In the genomic region with DNA sequence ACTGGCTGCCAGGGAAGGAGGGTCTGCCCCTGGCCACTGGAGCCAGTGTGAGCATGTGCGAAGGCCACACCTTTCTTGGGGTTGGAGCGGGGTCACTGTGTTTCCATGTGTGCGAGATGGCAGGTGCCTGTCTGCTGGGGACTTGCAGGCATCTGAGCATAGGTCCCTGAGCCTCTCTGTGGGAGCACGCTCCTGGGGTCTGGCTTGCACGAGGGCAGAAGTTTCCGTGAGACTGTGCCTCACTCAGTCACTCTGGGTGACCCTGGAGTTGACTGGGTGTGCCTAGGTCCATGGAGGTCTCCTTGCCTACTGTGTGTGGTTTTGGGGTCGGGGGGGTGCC, we compare ENCODE assay signal across 18 cellular contexts. TPM values are rescaled to one million over a fixed set of nuclear protein-coding genes. Genes with fewer than 3 reads are reported as not detected.
DNase-seq lines count a peak whose midpoint lies in the region; ATAC-seq and TF ChIP-seq lines count a peak whose summit lies in the region.
"Had no signal": no experiment of that assay in that cellular context is flagged by ENCODE, and none has a peak within 500 bp of the region (broad histone marks: within the 10 kb centered on the region; RNA-seq: fewer than 3 reads in every experiment).

No MANE protein-coding gene starts in this region.

- H3K9ac ChIP-seq in HCT116 (ENCODE audit: low read length) (no peak overlapping the region), mesendoderm (ENCODE audit: low read length) (no peak overlapping the region)

- H3K79me2 ChIP-seq in HCT116 (ENCODE audit: insufficient read depth, low read length): peaks cover 93% of the 10 kb centered on the region
- peaks cover 14% of the 10 kb centered on the region for H3K79me2 ChIP-seq in mesendoderm (ENCODE audit: control insufficient read depth, insufficient read depth, low read length)

- H3K9me3 Mint-ChIP-seq in MCF 10A (ENCODE audit: unreplicated experiment): no peaks in the 10 kb centered on the region
- no peaks in the 10 kb centered on the region for H3K9me3 Mint-ChIP-seq in activated naive CD4-positive, alpha-beta T cell treated with anti-CD3 and anti-CD28 coated beads, Interleukin-2, amount 10 ng/mL, durations not matched to agents 7 days and 5 days
- H3K9me3 Mint-ChIP-seq: activated B cell treated with CpG ODN at 0.5 μM for 24 hours; CD4-positive, CD25-positive, alpha-beta regulatory T cell; naive thymus-derived CD8-positive, alpha-beta T cell had no signal

- H3K4ac ChIP-seq in mesendoderm (ENCODE audit: low read depth, low read length): no peak overlapping the region

- no peak for TF ChIP-seq RAD21 in HCT116 (IDR thresholded peaks at IDR 0.05; ENCODE audit: low read depth)

- H3K23ac ChIP-seq in mesendoderm (ENCODE audit: low read length): no peak overlapping the region

- ATAC-seq in HCT116 (no peak), thoracic aorta (ENCODE audit: insufficient number of reproducible peaks, low FRiP score, low read depth) (no peak), HG03565 (IDR thresholded peaks at IDR 0.05; ENCODE audit: unreplicated experiment) (no peak), GM21786 (IDR thresholded peaks at IDR 0.05; ENCODE audit: unreplicated experiment) (no peak)
- ATAC-seq: left ventricle myocardium superior; naive thymus-derived CD8-positive, alpha-beta T cell had no signal

- no peaks in the 10 kb centered on the region for H3K27me3 Mint-ChIP-seq in MCF 10A (ENCODE audit: insufficient read depth, unreplicated experiment)
- H3K27me3 Mint-ChIP-seq in activated naive CD4-positive, alpha-beta T cell treated with anti-CD3 and anti-CD28 coated beads, Interleukin-2, amount 10 ng/mL, durations not matched to agents 7 days and 5 days: no peaks in the 10 kb centered on the region
- H3K27me3 Mint-ChIP-seq: activated B cell treated with CpG ODN at 0.5 μM for 24 hours; naive thymus-derived CD8-positive, alpha-beta T cell had no signal

- no CpG with 5 or more reads among the region's 7 CpGs for WGBS in mesendoderm (ENCODE audit: extremely low coverage, insufficient coverage, low lambda C conversion rate)

- H2AFZ ChIP-seq in HCT116 (ENCODE audit: low read depth, low read length, poor library complexity, severe bottlenecking): no peak overlapping the region

- H3K4me3 ChIP-seq in HCT116 (replicated peaks in 1 of 2; ENCODE audit: low read depth in 1 of 2, low read length in 2 of 2): no peak overlapping the region
- H3K4me3 ChIP-seq in mesendoderm (ENCODE audit: low read length): no peak overlapping the region
- peak overlapping the region; percentile 42 for H3K4me3 ChIP-seq in thoracic aorta
- H3K4me3 ChIP-seq: uterus had no signal

- H2BK15ac ChIP-seq in mesendoderm (replicated peaks; ENCODE audit: low read depth): no peak overlapping the region

- H4K20me1 ChIP-seq in HCT116 (ENCODE audit: insufficient read depth): no peaks in the 10 kb centered on the region

- no peak overlapping the region for H2BK120ac ChIP-seq in mesendoderm (ENCODE audit: low read depth, low read length)

- BruUV-seq in HCT116 (replicated peaks; lab: Mats Ljungman, UMichigan): no TSS peak
- no TSS peak for BruUV-seq in MCF 10A (replicated peaks; lab: Mats Ljungman, UMichigan)

- no peak for TF ChIP-seq CTCF in HCT116 (IDR thresholded peaks at IDR 0.05 in 2 of 3, conservative IDR thresholded peaks at IDR 0.05 in 1 of 3; ENCODE audit: borderline replicate concordance in 1 of 3, insufficient read depth in 1 of 3, low read depth in 2 of 3, low read length in 2 of 3)
- TF ChIP-seq CTCF in MCF 10A (IDR thresholded peaks at IDR 0.05; ENCODE audit: unreplicated experiment): no peak
- TF ChIP-seq CTCF in thoracic aorta (IDR thresholded peaks at IDR 0.05): no peak

- peaks cover 29% of the 10 kb centered on the region for H3K79me1 ChIP-seq in mesendoderm (ENCODE audit: low read length)

- H4K8ac ChIP-seq in mesendoderm (ENCODE audit: low read depth, low read length): no peak overlapping the region

- H3K27me3 ChIP-seq in HCT116 (ENCODE audit: insufficient read depth, low read length) (no peaks in the 10 kb centered on the region), mesendoderm (ENCODE audit: insufficient read depth, low read length, poor library complexity) (no peaks in the 10 kb centered on the region), thoracic aorta (replicated peaks; ENCODE audit: insufficient read depth) (no peaks in the 10 kb centered on the region)
- H3K27me3 ChIP-seq: ascending aorta, uterus had no signal

- no peak overlapping the region for H2BK5ac ChIP-seq in mesendoderm (ENCODE audit: low read length)

- H3K27ac Mint-ChIP-seq in MCF 10A (ENCODE audit: low read depth, unreplicated experiment): no peak overlapping the region
- H3K27ac Mint-ChIP-seq in activated naive CD4-positive, alpha-beta T cell treated with anti-CD3 and anti-CD28 coated beads, Interleukin-2, amount 10 ng/mL, durations not matched to agents 7 days and 5 days: no peak overlapping the region
- H3K27ac Mint-ChIP-seq: activated B cell treated with CpG ODN at 0.5 μM for 24 hours had no signal

- peak overlapping the region; percentile 23 for H3K4me3 Mint-ChIP-seq in MCF 10A (ENCODE audit: unreplicated experiment)
- H3K4me3 Mint-ChIP-seq in activated naive CD4-positive, alpha-beta T cell treated with anti-CD3 and anti-CD28 coated beads, Interleukin-2, amount 10 ng/mL, durations not matched to agents 7 days and 5 days: no peak overlapping the region
- H3K4me3 Mint-ChIP-seq: activated B cell treated with CpG ODN at 0.5 μM for 24 hours; CD4-positive, CD25-positive, alpha-beta regulatory T cell had no signal

- H3K56ac ChIP-seq in mesendoderm (ENCODE audit: low read length): peak overlapping the region; percentile 10

- H3K9me3 ChIP-seq in HCT116 (ENCODE audit: control insufficient read depth in 1 of 2, insufficient read depth in 1 of 2, low read depth in 1 of 2, low read length in 2 of 2): no peaks in the 10 kb centered on the region
- no peaks in the 10 kb centered on the region for H3K9me3 ChIP-seq in thoracic aorta
- H3K9me3 ChIP-seq: ascending aorta, uterus had no signal

- peaks cover 51% of the 10 kb centered on the region for H3K4me1 Mint-ChIP-seq in MCF 10A (ENCODE audit: insufficient read depth, unreplicated experiment)
- peaks cover 19% of the 10 kb centered on the region for H3K4me1 Mint-ChIP-seq in activated naive CD4-positive, alpha-beta T cell treated with anti-CD3 and anti-CD28 coated beads, Interleukin-2, amount 10 ng/mL, durations not matched to agents 7 days and 5 days

- RAD21 ChIA-PET in HCT116 (lab: Charles Lee; ENCODE audit: low non-redundant PET in 1 of 2, low total read pairs in 2 of 2, uncharacterized antibody in 2 of 2, unreplicated experiment in 2 of 2): no interaction called here

- POLR2A ChIA-PET in HCT116 (lab: Charles Lee): no interaction called here
- POLR2A ChIA-PET in MCF 10A (lab: Yijun Ruan, JAX): no interaction called here

- H3K18ac ChIP-seq in mesendoderm (ENCODE audit: low read length): no peak overlapping the region

- DNase-seq in HCT116 (ENCODE audit: low read depth, low spot score) (no peak), MCF 10A (ENCODE audit: unreplicated experiment) (no peak), mesendoderm (no peak), thoracic aorta (ENCODE audit: low spot score) (no peak)
- no peak for DNase-seq in activated naive CD4-positive, alpha-beta T cell treated with anti-CD3 and anti-CD28 coated beads, Interleukin-2, amount 10 ng/mL, durations not matched to agents 7 days and 5 days
- DNase-seq: activated B cell treated with CpG ODN at 0.5 μM for 24 hours; activated gamma-delta T cell treated with Interleukin-2 at 50 U/mL for 16 hours; CD4-positive, CD25-positive, alpha-beta regulatory T cell; left ventricle myocardium superior; naive thymus-derived CD8-positive, alpha-beta T cell; NCI-H187; NCI-H446 treated with DMSO at 0.1 percent for 48 hours; OCI-M1; uterus had no signal

- H4K5ac ChIP-seq in mesendoderm (ENCODE audit: low read length): no peak overlapping the region

- H3K36me3 ChIP-seq in HCT116 (ENCODE audit: control insufficient read depth in 1 of 2, insufficient read depth in 2 of 2, low read length in 2 of 2) (no peaks in the 10 kb centered on the region), mesendoderm (ENCODE audit: control insufficient read depth, insufficient read depth, low read length) (no peaks in the 10 kb centered on the region), thoracic aorta (no peaks in the 10 kb centered on the region)
- H3K36me3 ChIP-seq: ascending aorta, uterus had no signal

- H3K4me2 ChIP-seq in HCT116 (ENCODE audit: low read length) (peak overlapping the region; percentile 52), mesendoderm (ENCODE audit: low read length) (no peak overlapping the region)

- CTCF ChIA-PET in HCT116 (lab: Charles Lee): no interaction called here
- CTCF ChIA-PET in MCF 10A (lab: Yijun Ruan, JAX): no interaction called here
- CTCF ChIA-PET in activated naive CD4-positive, alpha-beta T cell treated with anti-CD3 and anti-CD28 coated beads, Interleukin-2, amount 10 ng/mL, durations not matched to agents 7 days and 5 days (lab: Charles Lee): no interaction called here

- peak overlapping the region; percentile 48; the same call in 1 of the 2 replicates for H3K27ac ChIP-seq in HCT116 (ENCODE audit: low read depth, low read length)
- no peak overlapping the region for H3K27ac ChIP-seq in mesendoderm (ENCODE audit: low read depth, low read length)
- no peak overlapping the region for H3K27ac ChIP-seq in thoracic aorta
- H3K27ac ChIP-seq: ascending aorta, uterus had no signal

- no peak for TF ChIP-seq POLR2A in HCT116 (IDR thresholded peaks at IDR 0.05; ENCODE audit: borderline replicate concordance, extremely low read depth, insufficient read depth, insufficient read length)

- intact Hi-C loops in HCT116 (cut with micrococcal nuclease) (no loop called here), MCF 10A (cut with micrococcal nuclease) (no loop called here)

- H3K9me2 ChIP-seq in HCT116 (ENCODE audit: insufficient read depth): no peaks in the 10 kb centered on the region

- no peak overlapping the region for H2AK5ac ChIP-seq in mesendoderm (ENCODE audit: low read length)

- peaks cover 37 to 50% of the 10 kb centered on the region in 2 experiments for H3K4me1 ChIP-seq in HCT116 (ENCODE audit: control insufficient read depth in 1 of 2, insufficient read depth in 2 of 2, low read length in 2 of 2)
- peaks cover 7% of the 10 kb centered on the region for H3K4me1 ChIP-seq in mesendoderm (ENCODE audit: control insufficient read depth, low read depth, low read length)
- H3K4me1 ChIP-seq in thoracic aorta (ENCODE audit: control insufficient read depth in 1 of 2, low read depth in 2 of 2): peaks cover 25 to 48% of the 10 kb centered on the region in 2 donors

- no peaks in the 10 kb centered on the region for H3K36me3 Mint-ChIP-seq in MCF 10A (ENCODE audit: insufficient read depth, unreplicated experiment)
- H3K36me3 Mint-ChIP-seq in activated naive CD4-positive, alpha-beta T cell treated with anti-CD3 and anti-CD28 coated beads, Interleukin-2, amount 10 ng/mL, durations not matched to agents 7 days and 5 days: no peaks in the 10 kb centered on the region
- H3K36me3 Mint-ChIP-seq: naive thymus-derived CD8-positive, alpha-beta T cell had no signal

RNA-seq across cellular contexts. Expression of a gene that starts 31.3 kb away (rescaled TPM):
- total RNA-seq in HCT116 (2021; ENCODE audit: unreplicated experiment) (90.1 TPM), MCF 10A (2022) (28.4 and 29.5 TPM in 2 replicates), thoracic aorta (1 to 10 TPM; 7.4 to 8.7 TPM)
- 76.7 and 78.4 TPM in 2 replicates for polyA plus RNA-seq in HCT116 (2012)
- polyA plus RNA-seq in mesendoderm (2013, experiment 1 of 2): 56.1 TPM
- polyA plus RNA-seq in mesendoderm (2013, experiment 2 of 2): 52.0 TPM

RNA-seq across cellular contexts. Expression of a gene that starts 39.9 kb away (rescaled TPM):
- total RNA-seq in HCT116 (2021; ENCODE audit: unreplicated experiment): 0.12 TPM
- 0.04 TPM in 1 of 2 replicates, not detected in the other for polyA plus RNA-seq in HCT116 (2012)
- not detected in 2 replicates for total RNA-seq in MCF 10A (2022)
- 0.45 TPM for polyA plus RNA-seq in mesendoderm (2013, experiment 1 of 2)
- polyA plus RNA-seq in mesendoderm (2013, experiment 2 of 2): 0.39 TPM
- under 1 TPM in 1 of 2 donors, not detected in 1; 0.27 TPM for total RNA-seq in thoracic aorta
- total RNA-seq: activated B cell treated with CpG ODN at 0.5 μM for 24 hours; ascending aorta; CD4-positive, CD25-positive, alpha-beta regulatory T cell; left ventricle myocardium superior; naive thymus-derived CD8-positive, alpha-beta T cell; sciatic nerve; uterus had no signal
- polyA plus RNA-seq: CD4-positive, CD25-positive, alpha-beta regulatory T cell; naive thymus-derived CD8-positive, alpha-beta T cell had no signal

RNA-seq across cellular contexts. Expression of a gene that starts 47.2 kb away (rescaled TPM):
- total RNA-seq in HCT116 (2021; ENCODE audit: unreplicated experiment): not detected
- polyA plus RNA-seq in HCT116 (2012): not detected in 2 replicates
- not detected in 2 replicates for total RNA-seq in MCF 10A (2022)
- not detected for polyA plus RNA-seq in mesendoderm (2013, experiment 1 of 2)
- not detected for polyA plus RNA-seq in mesendoderm (2013, experiment 2 of 2)
- not detected for total RNA-seq in thoracic aorta
- total RNA-seq: activated B cell treated with CpG ODN at 0.5 μM for 24 hours; ascending aorta; CD4-positive, CD25-positive, alpha-beta regulatory T cell; left ventricle myocardium superior; naive thymus-derived CD8-positive, alpha-beta T cell; sciatic nerve; uterus had no signal
- polyA plus RNA-seq: CD4-positive, CD25-positive, alpha-beta regulatory T cell; naive thymus-derived CD8-positive, alpha-beta T cell had no signal
